In the genomic region with DNA sequence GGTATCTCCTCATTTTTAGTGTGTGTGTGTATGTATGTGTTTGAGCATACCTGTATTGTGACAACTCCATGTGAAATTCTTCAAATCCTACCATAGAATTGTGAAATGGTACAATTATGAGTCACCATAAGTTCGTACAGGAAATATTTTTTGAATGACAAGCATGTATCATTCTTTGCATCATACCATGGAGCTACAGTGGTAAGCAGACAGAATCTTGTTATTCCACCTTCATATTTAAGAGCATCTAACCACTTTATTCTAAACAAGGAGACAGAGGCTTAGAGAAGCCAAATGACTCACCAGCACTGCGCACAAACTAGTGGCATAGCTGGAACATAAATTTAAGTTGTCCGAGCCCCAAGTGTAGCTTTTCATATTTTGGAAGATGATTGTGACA, we compare ENCODE assay signal across 10 cellular contexts. TPM values are rescaled to one million over a fixed set of nuclear protein-coding genes. Genes with fewer than 3 reads are reported as not detected.
A peak's percentile ranks its signal among the peaks of the same experiment; 100 is the strongest.
DNase-seq lines count a peak whose midpoint lies in the region; FAIRE-seq and TF ChIP-seq lines count a peak whose summit lies in the region.
"Had no signal": no experiment of that assay in that cellular context is flagged by ENCODE, and none has a peak within 500 bp of the region (broad histone marks: within the 10 kb centered on the region; RNA-seq: fewer than 3 reads in every experiment).

No MANE protein-coding gene starts in this region.

- TF ChIP-seq POLR2A in suprapubic skin (IDR thresholded peaks at IDR 0.05), result no peak

- TF ChIP-seq CTCF in AG04449 (IDR thresholded peaks at IDR 0.05; ENCODE audit: insufficient read depth, low read length, missing control alignments), result no peak
- TF ChIP-seq CTCF in suprapubic skin (IDR thresholded peaks at IDR 0.05), result no peak

- 80% methylated on average over 3 of the region's 3 CpGs for WGBS in suprapubic skin

- H3K9me3 ChIP-seq in suprapubic skin, result no peaks in the 10 kb centered on the region

- peaks cover 5% of the 10 kb centered on the region for H3K4me1 ChIP-seq in suprapubic skin

- peak; percentile 62 for FAIRE-seq in GM18507 (lab: Jason Lieb, UNC)

- no peak overlapping the region for H3K4me3 Mint-ChIP-seq in T-helper 1 cell treated with Interleukin-12 subunit alpha and Interleukin-12 subunit beta and Interleukin-4 antibody, amounts not matched to agents 30 μg/mL and 1 μg/mL, for 36 hours
- H3K4me3 Mint-ChIP-seq: central memory CD8-positive, alpha-beta T cell had no signal

- no peak overlapping the region for H3K27ac ChIP-seq in suprapubic skin

- H3K4me3 ChIP-seq in AG04449 (ENCODE audit: low read depth, low read length) (no peak overlapping the region), suprapubic skin (no peak overlapping the region)

- H3K27ac Mint-ChIP-seq in T-helper 1 cell treated with Interleukin-12 subunit alpha and Interleukin-12 subunit beta and Interleukin-4 antibody, amounts not matched to agents 30 μg/mL and 1 μg/mL, for 36 hours, result peak overlapping the region; percentile 43

- POLR2A ChIA-PET in AG04449 (lab: Yijun Ruan, JAX), result interaction anchor here (0.6 to 1.7 kb wide), 6 partner anchors 10 to 249 kb away, joined by 3 to 5 read pairs (median 4); no protein-coding TSS in a partner anchor

- H3K36me3 ChIP-seq in suprapubic skin, result no peaks in the 10 kb centered on the region

- CTCF ChIA-PET in AG04449 (lab: Yijun Ruan, JAX), result interaction anchor here (0.7 to 1.9 kb wide), 4 partner anchors 10 to 401 kb away, joined by 3 to 6 read pairs (median 6); no protein-coding TSS in a partner anchor

- H3K9me3 Mint-ChIP-seq in T-helper 1 cell treated with Interleukin-12 subunit alpha and Interleukin-12 subunit beta and Interleukin-4 antibody, amounts not matched to agents 30 μg/mL and 1 μg/mL, for 36 hours, result no peaks in the 10 kb centered on the region
- H3K9me3 Mint-ChIP-seq: central memory CD8-positive, alpha-beta T cell had no signal

- no peak for TF ChIP-seq EP300 in suprapubic skin (IDR thresholded peaks at IDR 0.05)

- peaks cover 45% of the 10 kb centered on the region for H3K4me1 Mint-ChIP-seq in T-helper 1 cell treated with Interleukin-12 subunit alpha and Interleukin-12 subunit beta and Interleukin-4 antibody, amounts not matched to agents 30 μg/mL and 1 μg/mL, for 36 hours (ENCODE audit: low read depth)

- no peaks in the 10 kb centered on the region for H3K27me3 ChIP-seq in suprapubic skin

- H3K27me3 Mint-ChIP-seq in T-helper 1 cell treated with Interleukin-12 subunit alpha and Interleukin-12 subunit beta and Interleukin-4 antibody, amounts not matched to agents 30 μg/mL and 1 μg/mL, for 36 hours (ENCODE audit: low read depth), result no peaks in the 10 kb centered on the region
- H3K27me3 Mint-ChIP-seq: central memory CD8-positive, alpha-beta T cell had no signal

- peak; percentile 98 for DNase-seq in AG04449 (ENCODE audit: low read depth, low spot score)
- DNase-seq in GM18507 (ENCODE audit: extremely low spot score, insufficient read length, low read depth), result no peak
- DNase-seq in fibroblast of the conjunctiva (ENCODE audit: low read depth), result peak; percentile 87
- DNase-seq in COR-L47 (lab: John Stamatoyannopoulos, UW), result no peak
- no peak for DNase-seq in suprapubic skin (ENCODE audit: low spot score in 2 of 2)
- no peak for DNase-seq in NCI-H1930 (lab: John Stamatoyannopoulos, UW)
- no peak for DNase-seq in NCI-H1048 (lab: John Stamatoyannopoulos, UW)

- H3K36me3 Mint-ChIP-seq in T-helper 1 cell treated with Interleukin-12 subunit alpha and Interleukin-12 subunit beta and Interleukin-4 antibody, amounts not matched to agents 30 μg/mL and 1 μg/mL, for 36 hours (ENCODE audit: low read depth), result peaks cover 12% of the 10 kb centered on the region

RNA-seq across cellular contexts. Expression of gene EPSTI1, which starts 4.5 kb away (rescaled TPM):
- total RNA-seq in suprapubic skin, result 1 to 10 TPM in 2 of 4 donors, under 1 TPM in 2; 0.53 to 2.7 (median 1.1) TPM
- total RNA-seq: G401 had no signal

RNA-seq across cellular contexts. Expression of gene DNAJC15, which starts 26.8 kb away (rescaled TPM):
- 10 to 100 TPM in 1 of 4 donors, 1 to 10 TPM in 3; 5.6 to 10.9 (median 8.0) TPM for total RNA-seq in suprapubic skin

Comparison
In these comparisons a context has a peak if more than half of its experiments do, and no peak if none do; other contexts are left out.
1. DNase-seq: peak in AG04449 (single experiment) and fibroblast of the conjunctiva (single experiment); none in GM18507 (single experiment), COR-L47 (single experiment), suprapubic skin (0 of 2), NCI-H1930 (0 of 2) and NCI-H1048 (single experiment).